Comparison of ENCODE assay signal across 13 cellular contexts in genomic region chr9:91047529-91047928, GRCh38.
DNase-seq lines count a peak whose midpoint lies in the region; ATAC-seq, FAIRE-seq and TF ChIP-seq lines count a peak whose summit lies in the region.
"Had no signal": no experiment of that assay in that cellular context is flagged by ENCODE, and none has a peak within 500 bp of the region (broad histone marks: within the 10 kb centered on the region; RNA-seq: fewer than 3 reads in every experiment).

No MANE protein-coding gene starts in this region.

- peak; percentile 85 to 88 for ATAC-seq in activated T-cell treated with anti-CD3 and anti-CD28 coated beads, Interleukin-2, amount 50 U/mL, for 72 hours (replicated peaks in 1 of 2)
- peak; percentile 87 for ATAC-seq in naive thymus-derived CD4-positive, alpha-beta T cell
- ATAC-seq in stimulated activated naive CD8-positive, alpha-beta T cell treated with anti-CD3 and anti-CD28 coated beads, Interleukin-15, Interleukin-2, amounts not matched to agents 100 U/mL and 50 U/mL, for 24 hours: peak; percentile 80

- peaks cover 9% of the 10 kb centered on the region for H3K27me3 Mint-ChIP-seq in activated T-cell treated with anti-CD3 and anti-CD28 coated beads, Interleukin-2, amount 50 U/mL, for 72 hours (ENCODE audit: low read depth)
- peaks cover 11 to 34% (median 26%) of the 10 kb centered on the region in 5 donors for H3K27me3 Mint-ChIP-seq in naive thymus-derived CD4-positive, alpha-beta T cell

- peak overlapping the region; percentile 79 for H3K27ac Mint-ChIP-seq in activated T-cell treated with anti-CD3 and anti-CD28 coated beads, Interleukin-2, amount 50 U/mL, for 72 hours
- H3K27ac Mint-ChIP-seq in naive thymus-derived CD4-positive, alpha-beta T cell: peak overlapping the region in 7 of 9 donors; percentile 20 to 88 (median 37)

- POLR2A ChIA-PET in naive thymus-derived CD4-positive, alpha-beta T cell (lab: Charles Lee): no interaction called here

- intact Hi-C loops in naive thymus-derived CD4-positive, alpha-beta T cell (cut with micrococcal nuclease): loop anchor here in 1 of 2 donors (1.0 to 2.0 kb wide), 3 partner anchors 53 to 104 kb away; no protein-coding TSS in a partner anchor

- H3K9me3 ChIP-seq in naive thymus-derived CD4-positive, alpha-beta T cell (ENCODE audit: control insufficient read depth in 2 of 3, low read length in 3 of 3): no peaks in the 10 kb centered on the region
- H3K9me3 ChIP-seq: ascending aorta had no signal

- FAIRE-seq in GM12891 (lab: Jason Lieb, UNC): no peak

- no peak overlapping the region for H3K4me3 ChIP-seq in naive thymus-derived CD4-positive, alpha-beta T cell (ENCODE audit: low read length)
- H3K4me3 ChIP-seq: ascending aorta had no signal

- H3K4me1 ChIP-seq in naive thymus-derived CD4-positive, alpha-beta T cell (ENCODE audit: control insufficient read depth in 2 of 2, insufficient read depth in 2 of 2, low read length in 2 of 2): peaks cover 5 to 7% of the 10 kb centered on the region in 2 donors
- H3K4me1 ChIP-seq: ascending aorta had no signal

- H3K36me3 Mint-ChIP-seq in activated T-cell treated with anti-CD3 and anti-CD28 coated beads, Interleukin-2, amount 50 U/mL, for 72 hours (ENCODE audit: insufficient read depth in 2 of 2): no peaks in the 10 kb centered on the region
- peaks cover 0 to 16% (median 0%) of the 10 kb centered on the region in 5 donors for H3K36me3 Mint-ChIP-seq in naive thymus-derived CD4-positive, alpha-beta T cell

- peaks cover 97% of the 10 kb centered on the region for H3K4me1 Mint-ChIP-seq in activated T-cell treated with anti-CD3 and anti-CD28 coated beads, Interleukin-2, amount 50 U/mL, for 72 hours (ENCODE audit: low read depth)
- peaks cover 9 to 55% (median 19%) of the 10 kb centered on the region in 7 donors for H3K4me1 Mint-ChIP-seq in naive thymus-derived CD4-positive, alpha-beta T cell

- no peaks in the 10 kb centered on the region for H3K9me3 Mint-ChIP-seq in activated T-cell treated with anti-CD3 and anti-CD28 coated beads, Interleukin-2, amount 50 U/mL, for 72 hours
- H3K9me3 Mint-ChIP-seq in naive thymus-derived CD4-positive, alpha-beta T cell: peaks cover 0 to 3% (median 0%) of the 10 kb centered on the region in 11 donors

- H3K27ac ChIP-seq in naive thymus-derived CD4-positive, alpha-beta T cell (ENCODE audit: low read depth, low read length): no peak overlapping the region
- H3K27ac ChIP-seq: ascending aorta had no signal

- in situ Hi-C loops in GM13976 (cut with MboI; ENCODE audit: low sequenced_read_pairs, unreplicated experiment): loop anchor here (10.0 kb wide), 1 partner anchor 377 kb away; the partner anchor contains the start of gene NFIL3

- no peak for TF ChIP-seq POLR2A in GM12891 (IDR thresholded peaks at IDR 0.05; ENCODE audit: low read depth, low read length)

- CTCF ChIA-PET in naive thymus-derived CD4-positive, alpha-beta T cell (lab: Charles Lee): no interaction called here

- peaks cover 0 to 5% of the 10 kb centered on the region in 2 donors for H3K27me3 ChIP-seq in naive thymus-derived CD4-positive, alpha-beta T cell (ENCODE audit: control insufficient read depth in 2 of 2, insufficient read depth in 2 of 2, low read length in 2 of 2)
- H3K27me3 ChIP-seq: ascending aorta had no signal

- H3K4me3 Mint-ChIP-seq in activated T-cell treated with anti-CD3 and anti-CD28 coated beads, Interleukin-2, amount 50 U/mL, for 72 hours: peak overlapping the region; percentile 55 to 64
- peak overlapping the region; percentile 55 to 78 (median 66) for H3K4me3 Mint-ChIP-seq in naive thymus-derived CD4-positive, alpha-beta T cell

- H3K36me3 ChIP-seq in naive thymus-derived CD4-positive, alpha-beta T cell (ENCODE audit: control insufficient read depth in 2 of 3, insufficient read depth in 3 of 3, low read length in 3 of 3): no peaks in the 10 kb centered on the region
- H3K36me3 ChIP-seq: ascending aorta had no signal

- TF ChIP-seq CTCF in GM13976 (IDR thresholded peaks at IDR 0.05; ENCODE audit: borderline replicate concordance, control extremely low read depth, extremely low read depth, insufficient read depth, missing control alignments): no peak

- DNase-seq in activated T-cell treated with anti-CD3 and anti-CD28 coated beads for 48 hours (ENCODE audit: low read depth) (peak; percentile 57), NCI-H2081 treated with DMSO at 0.1 percent for 48 hours (lab: John Stamatoyannopoulos, UW) (no peak), GM12891 (ENCODE audit: insufficient read length, low spot score) (no peak), GM13976 (ENCODE audit: low spot score) (no peak)
- no peak for DNase-seq in activated T-cell treated with anti-CD3 and anti-CD28 coated beads, Interleukin-2, amount 50 U/mL, for 1 hour
- DNase-seq in activated T-cell treated with anti-CD3 and anti-CD28 coated beads, Interleukin-2, amount 50 U/mL, for 72 hours: peak; percentile 72 to 74
- DNase-seq in naive thymus-derived CD4-positive, alpha-beta T cell: peak in 8 of 9 donors; percentile 22 to 66 (median 54)
- peak; percentile 59 for DNase-seq in stimulated activated naive CD8-positive, alpha-beta T cell treated with anti-CD3 and anti-CD28 coated beads, Interleukin-15, Interleukin-2, amounts not matched to agents 100 U/mL and 50 U/mL, for 24 hours
- DNase-seq: GF-D8, GOT3, NCI-H82, T-helper 9 cell had no signal

TF ChIP-seq in GM12891, 5 proteins besides CTCF, POLR2A, EP300 and RAD21:
- TF ChIP-seq POU2F2 (IDR thresholded peaks at IDR 0.05; ENCODE audit: low read depth, low read length): no peak
- no peak for TF ChIP-seq POLR2AphosphoS5 (IDR thresholded peaks at IDR 0.05; ENCODE audit: low read depth, low read length)
- TF ChIP-seq TAF1 (IDR thresholded peaks at IDR 0.05; ENCODE audit: low read depth, low read length): no peak
- TF ChIP-seq SPI1 (IDR thresholded peaks at IDR 0.05; ENCODE audit: low read depth, low read length): no peak
- no peak for TF ChIP-seq PAX5 (IDR thresholded peaks at IDR 0.05; ENCODE audit: insufficient read depth, low read length, severe bottlenecking)

Comparison
In these comparisons a context has a peak if more than half of its experiments do, and no peak if none do; other contexts are left out.
1. DNase-seq: peak in activated T-cell treated with anti-CD3 and anti-CD28 coated beads for 48 hours (single experiment), activated T-cell treated with anti-CD3 and anti-CD28 coated beads, Interleukin-2, amount 50 U/mL, for 72 hours (2 of 2), naive thymus-derived CD4-positive, alpha-beta T cell (8 of 9) and stimulated activated naive CD8-positive, alpha-beta T cell treated with anti-CD3 and anti-CD28 coated beads, Interleukin-15, Interleukin-2, amounts not matched to agents 100 U/mL and 50 U/mL, for 24 hours (single experiment); none in activated T-cell treated with anti-CD3 and anti-CD28 coated beads, Interleukin-2, amount 50 U/mL, for 1 hour (single experiment), NCI-H2081 treated with DMSO at 0.1 percent for 48 hours (single experiment), GM12891 (single experiment) and GM13976 (single experiment).
2. Peak in every context shown above with its lines, with median percentiles within 50 percentile points of each other: ATAC-seq.